1 cellular context compared by ENCODE assay signal in genomic region chr9:83334320-83334719, GRCh38.
TF ChIP-seq lines count a peak whose summit lies in the region.

No MANE protein-coding gene starts in this region.

TF ChIP-seq in GM23338, 12 proteins besides CTCF, POLR2A, EP300 and RAD21 (continued from another document):
- TF ChIP-seq, protein P1, sequence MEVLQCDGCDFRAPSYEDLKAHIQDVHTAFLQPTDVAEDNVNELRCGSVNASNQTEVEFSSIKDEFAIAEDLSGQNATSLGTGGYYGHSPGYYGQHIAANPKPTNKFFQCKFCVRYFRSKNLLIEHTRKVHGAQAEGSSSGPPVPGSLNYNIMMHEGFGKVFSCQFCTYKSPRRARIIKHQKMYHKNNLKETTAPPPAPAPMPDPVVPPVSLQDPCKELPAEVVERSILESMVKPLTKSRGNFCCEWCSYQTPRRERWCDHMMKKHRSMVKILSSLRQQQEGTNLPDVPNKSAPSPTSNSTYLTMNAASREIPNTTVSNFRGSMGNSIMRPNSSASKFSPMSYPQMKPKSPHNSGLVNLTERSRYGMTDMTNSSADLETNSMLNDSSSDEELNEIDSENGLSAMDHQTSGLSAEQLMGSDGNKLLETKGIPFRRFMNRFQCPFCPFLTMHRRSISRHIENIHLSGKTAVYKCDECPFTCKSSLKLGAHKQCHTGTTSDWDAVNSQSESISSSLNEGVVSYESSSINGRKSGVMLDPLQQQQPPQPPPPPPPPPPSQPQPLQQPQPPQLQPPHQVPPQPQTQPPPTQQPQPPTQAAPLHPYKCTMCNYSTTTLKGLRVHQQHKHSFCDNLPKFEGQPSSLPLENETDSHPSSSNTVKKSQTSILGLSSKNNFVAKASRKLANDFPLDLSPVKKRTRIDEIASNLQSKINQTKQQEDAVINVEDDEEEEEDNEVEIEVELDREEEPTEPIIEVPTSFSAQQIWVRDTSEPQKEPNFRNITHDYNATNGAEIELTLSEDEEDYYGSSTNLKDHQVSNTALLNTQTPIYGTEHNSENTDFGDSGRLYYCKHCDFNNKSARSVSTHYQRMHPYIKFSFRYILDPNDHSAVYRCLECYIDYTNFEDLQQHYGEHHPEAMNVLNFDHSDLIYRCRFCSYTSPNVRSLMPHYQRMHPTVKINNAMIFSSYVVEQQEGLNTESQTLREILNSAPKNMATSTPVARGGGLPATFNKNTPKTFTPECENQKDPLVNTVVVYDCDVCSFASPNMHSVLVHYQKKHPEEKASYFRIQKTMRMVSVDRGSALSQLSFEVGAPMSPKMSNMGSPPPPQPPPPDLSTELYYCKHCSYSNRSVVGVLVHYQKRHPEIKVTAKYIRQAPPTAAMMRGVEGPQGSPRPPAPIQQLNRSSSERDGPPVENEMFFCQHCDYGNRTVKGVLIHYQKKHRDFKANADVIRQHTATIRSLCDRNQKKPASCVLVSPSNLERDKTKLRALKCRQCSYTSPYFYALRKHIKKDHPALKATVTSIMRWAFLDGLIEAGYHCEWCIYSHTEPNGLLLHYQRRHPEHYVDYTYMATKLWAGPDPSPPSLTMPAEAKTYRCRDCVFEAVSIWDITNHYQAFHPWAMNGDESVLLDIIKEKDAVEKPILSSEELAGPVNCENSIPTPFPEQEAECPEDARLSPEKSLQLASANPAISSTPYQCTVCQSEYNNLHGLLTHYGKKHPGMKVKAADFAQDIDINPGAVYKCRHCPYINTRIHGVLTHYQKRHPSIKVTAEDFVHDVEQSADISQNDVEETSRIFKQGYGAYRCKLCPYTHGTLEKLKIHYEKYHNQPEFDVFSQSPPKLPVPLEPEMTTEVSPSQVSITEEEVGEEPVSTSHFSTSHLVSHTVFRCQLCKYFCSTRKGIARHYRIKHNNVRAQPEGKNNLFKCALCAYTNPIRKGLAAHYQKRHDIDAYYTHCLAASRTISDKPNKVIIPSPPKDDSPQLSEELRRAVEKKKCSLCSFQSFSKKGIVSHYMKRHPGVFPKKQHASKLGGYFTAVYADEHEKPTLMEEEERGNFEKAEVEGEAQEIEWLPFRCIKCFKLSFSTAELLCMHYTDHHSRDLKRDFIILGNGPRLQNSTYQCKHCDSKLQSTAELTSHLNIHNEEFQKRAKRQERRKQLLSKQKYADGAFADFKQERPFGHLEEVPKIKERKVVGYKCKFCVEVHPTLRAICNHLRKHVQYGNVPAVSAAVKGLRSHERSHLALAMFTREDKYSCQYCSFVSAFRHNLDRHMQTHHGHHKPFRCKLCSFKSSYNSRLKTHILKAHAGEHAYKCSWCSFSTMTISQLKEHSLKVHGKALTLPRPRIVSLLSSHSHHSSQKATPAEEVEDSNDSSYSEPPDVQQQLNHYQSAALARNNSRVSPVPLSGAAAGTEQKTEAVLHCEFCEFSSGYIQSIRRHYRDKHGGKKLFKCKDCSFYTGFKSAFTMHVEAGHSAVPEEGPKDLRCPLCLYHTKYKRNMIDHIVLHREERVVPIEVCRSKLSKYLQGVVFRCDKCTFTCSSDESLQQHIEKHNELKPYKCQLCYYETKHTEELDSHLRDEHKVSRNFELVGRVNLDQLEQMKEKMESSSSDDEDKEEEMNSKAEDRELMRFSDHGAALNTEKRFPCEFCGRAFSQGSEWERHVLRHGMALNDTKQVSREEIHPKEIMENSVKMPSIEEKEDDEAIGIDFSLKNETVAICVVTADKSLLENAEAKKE (CRISPR knock-in tag; IDR thresholded peaks at IDR 0.05), result no peak
- TF ChIP-seq POLR2AphosphoS5 (IDR thresholded peaks at IDR 0.05; ENCODE audit: low read depth) (no peak), CREB1 (CRISPR knock-in tag; IDR thresholded peaks at IDR 0.05; ENCODE audit: low read depth) (no peak), STAT1 (IDR thresholded peaks at IDR 0.05; ENCODE audit: unreplicated experiment) (no peak)
TF ChIP-seq in GM23338: peak in this region for 0.
